Comparison of ENCODE assay signal across 11 cellular contexts in genomic region chr3:128559486-128560225, GRCh38.
A peak's percentile ranks its signal among the peaks of the same experiment; 100 is the strongest.
DNase-seq lines count a peak whose midpoint lies in the region; ATAC-seq and TF ChIP-seq lines count a peak whose summit lies in the region.
"Had no signal": no experiment of that assay in that cellular context is flagged by ENCODE, and none has a peak within 500 bp of the region (broad histone marks: within the 10 kb centered on the region; RNA-seq: fewer than 3 reads in every experiment).

No MANE protein-coding gene starts in this region.

- H3K36me3 Mint-ChIP-seq in activated T-helper 17 cell treated with anti-CD3 and anti-CD28 coated beads, Interleukin-2, amount 50 U/mL, for 72 hours (ENCODE audit: low read depth), result no peaks in the 10 kb centered on the region
- H3K36me3 Mint-ChIP-seq: CD8-positive, alpha-beta memory T cell had no signal

- no peak overlapping the region for H3K27ac Mint-ChIP-seq in activated T-helper 17 cell treated with anti-CD3 and anti-CD28 coated beads, Interleukin-2, amount 50 U/mL, for 72 hours
- H3K27ac Mint-ChIP-seq: CD8-positive, alpha-beta memory T cell had no signal

- H3K4me3 ChIP-seq in upper lobe of right lung, result no peak overlapping the region

- no peaks in the 10 kb centered on the region for H3K4me1 ChIP-seq in upper lobe of right lung

- ATAC-seq in activated T-helper 17 cell treated with anti-CD3 and anti-CD28 coated beads, Interleukin-2, amount 50 U/mL, for 72 hours (replicated peaks), result peak; percentile 67
- ATAC-seq in upper lobe of right lung, result no peak

- DNase-seq in stimulated activated CD4-positive, alpha-beta T cell treated with anti-CD3 and anti-CD28 coated beads, Interleukin-12 subunit alpha, Interleukin-12 subunit beta, amount 100 ng/mL, for 4 hours, result peak; percentile 7
- no peak for DNase-seq in stimulated activated CD4-positive, alpha-beta T cell treated with anti-CD3 and anti-CD28 coated beads, Interleukin-2, amount 100 ng/mL, for 48 hours
- DNase-seq in NCI-H2171 (lab: John Stamatoyannopoulos, UW) (peak; percentile 48), upper lobe of right lung (peak; percentile 60), GM19238 (ENCODE audit: insufficient read length, low spot score) (no peak), cortex of kidney (lab: John Stamatoyannopoulos, UW) (no peak), Kasumi-1 (lab: John Stamatoyannopoulos, UW) (no peak)
- DNase-seq: CD8-positive, alpha-beta memory T cell; foreskin fibroblast; occipital lobe had no signal

- no peak overlapping the region for H3K27ac ChIP-seq in upper lobe of right lung

- H3K36me3 ChIP-seq in upper lobe of right lung, result no peaks in the 10 kb centered on the region

- H3K9me3 Mint-ChIP-seq in activated T-helper 17 cell treated with anti-CD3 and anti-CD28 coated beads, Interleukin-2, amount 50 U/mL, for 72 hours, result no peaks in the 10 kb centered on the region

- peaks cover 32% of the 10 kb centered on the region for H3K27me3 ChIP-seq in upper lobe of right lung

- peaks cover 25% of the 10 kb centered on the region for H3K27me3 Mint-ChIP-seq in activated T-helper 17 cell treated with anti-CD3 and anti-CD28 coated beads, Interleukin-2, amount 50 U/mL, for 72 hours

- no peaks in the 10 kb centered on the region for H3K9me3 ChIP-seq in upper lobe of right lung

- peaks cover 4% of the 10 kb centered on the region for H3K4me1 Mint-ChIP-seq in activated T-helper 17 cell treated with anti-CD3 and anti-CD28 coated beads, Interleukin-2, amount 50 U/mL, for 72 hours

- no peak overlapping the region for H3K4me3 Mint-ChIP-seq in activated T-helper 17 cell treated with anti-CD3 and anti-CD28 coated beads, Interleukin-2, amount 50 U/mL, for 72 hours
- H3K4me3 Mint-ChIP-seq: CD8-positive, alpha-beta memory T cell had no signal

- intact Hi-C loops in upper lobe of right lung (cut with DNase I), result no loop called here

- no peak for TF ChIP-seq CTCF in upper lobe of right lung (IDR thresholded peaks at IDR 0.05)

Comparison
In these comparisons a context has a peak if more than half of its experiments do, and no peak if none do; other contexts are left out.
1. DNase-seq: peak in stimulated activated CD4-positive, alpha-beta T cell treated with anti-CD3 and anti-CD28 coated beads, Interleukin-12 subunit alpha, Interleukin-12 subunit beta, amount 100 ng/mL, for 4 hours (single experiment), NCI-H2171 (single experiment) and upper lobe of right lung (single experiment); none in stimulated activated CD4-positive, alpha-beta T cell treated with anti-CD3 and anti-CD28 coated beads, Interleukin-2, amount 100 ng/mL, for 48 hours (0 of 2), GM19238 (single experiment), cortex of kidney (single experiment) and Kasumi-1 (0 of 2).